In genomic region chr2:119679526-119679837, GRCh38 we compare ENCODE assay signal across 1 cellular context.
TF ChIP-seq lines count a peak whose summit lies in the region.

No MANE protein-coding gene starts in this region.

TF ChIP-seq in SK-N-SH treated with all-trans-retinoic acid at 6 μM for 48 hours, 23 proteins besides CTCF, POLR2A, EP300 and RAD21 (continued from another document):
- TF ChIP-seq TSHZ2 (CRISPR knock-in tag; IDR thresholded peaks at IDR 0.05), result no peak
- TF ChIP-seq ISL1 (CRISPR knock-in tag; IDR thresholded peaks at IDR 0.05), result no peak
- no peak for TF ChIP-seq TCF4 (CRISPR knock-in tag; IDR thresholded peaks at IDR 0.05; ENCODE audit: borderline replicate concordance)
- TF ChIP-seq ZFP3 (CRISPR knock-in tag; IDR thresholded peaks at IDR 0.05), result no peak
- no peak for TF ChIP-seq OSR1 (CRISPR knock-in tag; IDR thresholded peaks at IDR 0.05)
- TF ChIP-seq GLIS3 (CRISPR knock-in tag; IDR thresholded peaks at IDR 0.05), result no peak
- no peak for TF ChIP-seq PATZ1 (CRISPR knock-in tag; IDR thresholded peaks at IDR 0.05; ENCODE audit: borderline replicate concordance)
- no peak for TF ChIP-seq ARNTL (CRISPR knock-in tag; IDR thresholded peaks at IDR 0.05; ENCODE audit: borderline replicate concordance, low read depth)
TF ChIP-seq in SK-N-SH treated with all-trans-retinoic acid at 6 μM for 48 hours: peak in this region for 0.
